Comparison of ENCODE assay signal across 8 cellular contexts in the genomic region with DNA sequence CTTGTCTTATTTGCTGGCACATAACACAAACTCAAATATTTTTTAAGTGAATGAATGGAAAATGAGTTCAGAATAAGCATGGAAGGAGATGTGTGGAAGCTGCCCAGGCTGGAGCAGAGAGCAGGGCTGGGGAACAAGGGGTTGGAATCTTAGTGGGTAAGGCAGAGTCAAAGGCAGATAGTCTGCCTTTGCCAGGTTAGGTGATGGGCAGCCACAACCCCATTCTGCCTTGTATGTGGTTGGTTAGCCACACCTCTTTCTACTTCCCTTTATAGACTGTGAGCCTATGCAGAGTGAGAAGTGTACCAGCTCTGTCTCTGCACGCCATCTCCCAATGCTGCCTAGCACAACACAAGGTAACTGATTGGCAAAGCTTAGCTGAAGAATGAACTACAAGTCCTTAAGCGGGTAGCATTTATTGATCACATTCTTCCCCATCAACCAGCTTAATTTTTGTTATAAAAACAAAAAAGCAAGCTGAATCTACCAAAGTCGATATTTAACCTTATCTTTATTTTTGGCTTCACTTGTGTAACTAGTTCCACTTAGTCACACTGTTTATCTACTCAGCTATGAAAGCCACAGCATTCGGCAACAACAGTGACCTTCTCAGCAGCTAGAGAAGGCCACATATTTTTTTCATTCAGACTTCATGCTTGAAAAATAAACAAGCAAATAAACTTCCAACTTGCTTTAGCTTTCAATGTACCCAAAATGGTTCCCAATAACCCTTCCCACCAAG.
DNase-seq lines count a peak whose midpoint lies in the region; ATAC-seq and TF ChIP-seq lines count a peak whose summit lies in the region.

No MANE protein-coding gene starts in this region.

- no peaks in the 10 kb centered on the region for H3K9me3 ChIP-seq in OCI-LY3 (ENCODE audit: insufficient read depth, low read length)
- H3K9me3 ChIP-seq in naive thymus-derived CD4-positive, alpha-beta T cell (ENCODE audit: control insufficient read depth in 2 of 3, low read length in 3 of 3): no peaks in the 10 kb centered on the region
- no peaks in the 10 kb centered on the region for H3K9me3 ChIP-seq in OCI-LY7 (ENCODE audit: low read length)

- H2AFZ ChIP-seq in OCI-LY3 (ENCODE audit: low read depth, low read length): no peak overlapping the region
- H2AFZ ChIP-seq in OCI-LY7 (ENCODE audit: low read length): no peak overlapping the region

- H3K27ac ChIP-seq in OCI-LY3 (ENCODE audit: low read length) (no peak overlapping the region), OCI-LY7 (ENCODE audit: low read depth, low read length, poor library complexity, severe bottlenecking) (no peak overlapping the region)
- H3K27ac ChIP-seq in naive thymus-derived CD4-positive, alpha-beta T cell (ENCODE audit: low read depth, low read length): peak overlapping the region; percentile 30

- no peaks in the 10 kb centered on the region for H4K20me1 ChIP-seq in OCI-LY3 (ENCODE audit: insufficient read depth, low read length)
- no peaks in the 10 kb centered on the region for H4K20me1 ChIP-seq in OCI-LY7 (ENCODE audit: insufficient read depth, low read length)

- H3K4me1 ChIP-seq in OCI-LY3 (ENCODE audit: low read length) (no peaks in the 10 kb centered on the region), OCI-LY7 (ENCODE audit: insufficient read depth, low read length, poor library complexity, severe bottlenecking) (no peaks in the 10 kb centered on the region)
- peaks cover 7 to 9% of the 10 kb centered on the region in 2 donors for H3K4me1 ChIP-seq in naive thymus-derived CD4-positive, alpha-beta T cell (ENCODE audit: control insufficient read depth in 2 of 2, insufficient read depth in 2 of 2, low read length in 2 of 2)

- BruUV-seq in OCI-LY7 (replicated peaks; lab: Mats Ljungman, UMichigan): no TSS peak

- TF ChIP-seq CTCF in OCI-LY3 (IDR thresholded peaks at IDR 0.05; ENCODE audit: low read depth, low read length) (no peak), OCI-LY7 (conservative IDR thresholded peaks at IDR 0.05; ENCODE audit: low read length) (no peak)

- POLR2A ChIA-PET in naive thymus-derived CD4-positive, alpha-beta T cell (lab: Charles Lee): interaction anchor here (0.6 to 2.8 kb wide), 12 partner anchors 12 to 88 kb away, joined by 3 to 29 read pairs (median 4); partner anchors contain the start of genes HNRNPA0 and KLHL3
- POLR2A ChIA-PET in OCI-LY7 (lab: Charles Lee): no interaction called here

- H3K79me2 ChIP-seq in OCI-LY3 (ENCODE audit: low read length) (no peaks in the 10 kb centered on the region), OCI-LY7 (ENCODE audit: insufficient read depth, low read depth, low read length) (no peaks in the 10 kb centered on the region)

- no peaks in the 10 kb centered on the region for H3K27me3 ChIP-seq in OCI-LY3 (ENCODE audit: low read depth, low read length)
- H3K27me3 ChIP-seq in naive thymus-derived CD4-positive, alpha-beta T cell (ENCODE audit: control insufficient read depth in 2 of 2, insufficient read depth in 2 of 2, low read length in 2 of 2): no peaks in the 10 kb centered on the region

- H3K4me3 ChIP-seq in OCI-LY3 (ENCODE audit: low read length) (no peak overlapping the region), OCI-LY7 (ENCODE audit: low read depth, low read length, poor library complexity, severe bottlenecking) (no peak overlapping the region)
- no peak overlapping the region for H3K4me3 ChIP-seq in naive thymus-derived CD4-positive, alpha-beta T cell (ENCODE audit: low read length)

- intact Hi-C loops in naive thymus-derived CD4-positive, alpha-beta T cell (cut with micrococcal nuclease): loop anchor here in 1 of 2 donors (1.0 to 10.0 kb wide), 2 partner anchors 69 to 369 kb away; partner anchors contain the start of gene FAM13B
- intact Hi-C loops in OCI-LY7 (cut with micrococcal nuclease; ENCODE audit: unreplicated experiment): no loop called here

- H3K9ac ChIP-seq in OCI-LY3 (ENCODE audit: low read length): no peak overlapping the region

- H3K4me2 ChIP-seq in OCI-LY3 (ENCODE audit: low read length) (peak overlapping the region; percentile 10; the same call in 1 of the 2 replicates), OCI-LY7 (ENCODE audit: low read length) (no peak overlapping the region)

- ATAC-seq in GM18508 (IDR thresholded peaks at IDR 0.05; ENCODE audit: insufficient read depth, unreplicated experiment): peak; percentile 96
- ATAC-seq in HG02642 (IDR thresholded peaks at IDR 0.05; ENCODE audit: poor library complexity, unreplicated experiment): peak; percentile 100
- peak; percentile 99 to 100 for ATAC-seq in activated naive CD4-positive, alpha-beta T cell treated with anti-CD3 and anti-CD28 coated beads, Interleukin-2, amount 50 U/mL, for 72 hours
- ATAC-seq in naive thymus-derived CD4-positive, alpha-beta T cell: peak; percentile 99

- H3K36me3 ChIP-seq in OCI-LY3 (replicated peaks; ENCODE audit: low read depth, low read length): no peaks in the 10 kb centered on the region
- H3K36me3 ChIP-seq in naive thymus-derived CD4-positive, alpha-beta T cell (ENCODE audit: control insufficient read depth in 2 of 3, insufficient read depth in 3 of 3, low read length in 3 of 3): peaks cover 0 to 8% (median 0%) of the 10 kb centered on the region in 3 experiments
- H3K36me3 ChIP-seq in OCI-LY7 (ENCODE audit: insufficient read depth, low read length): no peaks in the 10 kb centered on the region

- peak overlapping the region in 6 of 10 donors; percentile 18 to 56 (median 46) for H3K4me3 Mint-ChIP-seq in naive thymus-derived CD4-positive, alpha-beta T cell

- H3K9me2 ChIP-seq in OCI-LY7 (ENCODE audit: insufficient read depth, low read length): no peaks in the 10 kb centered on the region

- peaks cover 8 to 34% (median 25%) of the 10 kb centered on the region in 7 donors for H3K4me1 Mint-ChIP-seq in naive thymus-derived CD4-positive, alpha-beta T cell

- H3K36me3 Mint-ChIP-seq in activated naive CD4-positive, alpha-beta T cell treated with anti-CD3 and anti-CD28 coated beads, Interleukin-2, amount 50 U/mL, for 72 hours: peaks cover 0 to 6% of the 10 kb centered on the region in 2 donors
- peaks cover 0 to 28% (median 10%) of the 10 kb centered on the region in 5 donors for H3K36me3 Mint-ChIP-seq in naive thymus-derived CD4-positive, alpha-beta T cell

- H3K27ac Mint-ChIP-seq in activated naive CD4-positive, alpha-beta T cell treated with anti-CD3 and anti-CD28 coated beads, Interleukin-2, amount 50 U/mL, for 72 hours: peak overlapping the region; percentile 70 to 79
- peak overlapping the region; percentile 43 to 91 (median 70) for H3K27ac Mint-ChIP-seq in naive thymus-derived CD4-positive, alpha-beta T cell

- no peaks in the 10 kb centered on the region for H3K9me3 Mint-ChIP-seq in activated naive CD4-positive, alpha-beta T cell treated with anti-CD3 and anti-CD28 coated beads, Interleukin-2, amount 50 U/mL, for 72 hours
- no peaks in the 10 kb centered on the region for H3K9me3 Mint-ChIP-seq in naive thymus-derived CD4-positive, alpha-beta T cell

- CTCF ChIA-PET in naive thymus-derived CD4-positive, alpha-beta T cell (lab: Charles Lee): interaction anchor here (0.7 to 2.6 kb wide), 6 partner anchors 25 to 80 kb away, joined by 3 to 27 read pairs (median 9); partner anchors contain the start of gene KLHL3
- CTCF ChIA-PET in OCI-LY7 (lab: Charles Lee; ENCODE audit: unreplicated experiment): no interaction called here

- DNase-seq in activated naive CD4-positive, alpha-beta T cell treated with anti-CD3 and anti-CD28 coated beads, Interleukin-2, amount 50 U/mL, for 72 hours (ENCODE audit: low spot score in 2 of 2): peak in 1 of 2 donors; percentile 23
- DNase-seq in naive thymus-derived CD4-positive, alpha-beta T cell: peak in 8 of 9 donors; percentile 23 to 66 (median 53)
- DNase-seq in OCI-LY7 (ENCODE audit: low spot score) (no peak), GF-D8 (lab: John Stamatoyannopoulos, UW) (no peak), foreskin melanocyte (no peak)

- no peaks in the 10 kb centered on the region for H3K27me3 Mint-ChIP-seq in naive thymus-derived CD4-positive, alpha-beta T cell

Comparison
In these comparisons a context has a peak if more than half of its experiments do, and no peak if none do; other contexts are left out.
1. DNase-seq: peak in naive thymus-derived CD4-positive, alpha-beta T cell (8 of 9); none in OCI-LY7 (single experiment), GF-D8 (single experiment) and foreskin melanocyte (single experiment).
2. Peak in every context shown above with its lines, with median percentiles within 50 percentile points of each other: ATAC-seq.